ENCODE assay signal across 1 cellular context in genomic region chr3:32886296-32886695, GRCh38.
TF ChIP-seq lines count a peak whose summit lies in the region.

No MANE protein-coding gene starts in this region.

TF ChIP-seq in H1, 55 proteins besides CTCF, POLR2A, EP300 and RAD21:
- TF ChIP-seq, protein P1, sequence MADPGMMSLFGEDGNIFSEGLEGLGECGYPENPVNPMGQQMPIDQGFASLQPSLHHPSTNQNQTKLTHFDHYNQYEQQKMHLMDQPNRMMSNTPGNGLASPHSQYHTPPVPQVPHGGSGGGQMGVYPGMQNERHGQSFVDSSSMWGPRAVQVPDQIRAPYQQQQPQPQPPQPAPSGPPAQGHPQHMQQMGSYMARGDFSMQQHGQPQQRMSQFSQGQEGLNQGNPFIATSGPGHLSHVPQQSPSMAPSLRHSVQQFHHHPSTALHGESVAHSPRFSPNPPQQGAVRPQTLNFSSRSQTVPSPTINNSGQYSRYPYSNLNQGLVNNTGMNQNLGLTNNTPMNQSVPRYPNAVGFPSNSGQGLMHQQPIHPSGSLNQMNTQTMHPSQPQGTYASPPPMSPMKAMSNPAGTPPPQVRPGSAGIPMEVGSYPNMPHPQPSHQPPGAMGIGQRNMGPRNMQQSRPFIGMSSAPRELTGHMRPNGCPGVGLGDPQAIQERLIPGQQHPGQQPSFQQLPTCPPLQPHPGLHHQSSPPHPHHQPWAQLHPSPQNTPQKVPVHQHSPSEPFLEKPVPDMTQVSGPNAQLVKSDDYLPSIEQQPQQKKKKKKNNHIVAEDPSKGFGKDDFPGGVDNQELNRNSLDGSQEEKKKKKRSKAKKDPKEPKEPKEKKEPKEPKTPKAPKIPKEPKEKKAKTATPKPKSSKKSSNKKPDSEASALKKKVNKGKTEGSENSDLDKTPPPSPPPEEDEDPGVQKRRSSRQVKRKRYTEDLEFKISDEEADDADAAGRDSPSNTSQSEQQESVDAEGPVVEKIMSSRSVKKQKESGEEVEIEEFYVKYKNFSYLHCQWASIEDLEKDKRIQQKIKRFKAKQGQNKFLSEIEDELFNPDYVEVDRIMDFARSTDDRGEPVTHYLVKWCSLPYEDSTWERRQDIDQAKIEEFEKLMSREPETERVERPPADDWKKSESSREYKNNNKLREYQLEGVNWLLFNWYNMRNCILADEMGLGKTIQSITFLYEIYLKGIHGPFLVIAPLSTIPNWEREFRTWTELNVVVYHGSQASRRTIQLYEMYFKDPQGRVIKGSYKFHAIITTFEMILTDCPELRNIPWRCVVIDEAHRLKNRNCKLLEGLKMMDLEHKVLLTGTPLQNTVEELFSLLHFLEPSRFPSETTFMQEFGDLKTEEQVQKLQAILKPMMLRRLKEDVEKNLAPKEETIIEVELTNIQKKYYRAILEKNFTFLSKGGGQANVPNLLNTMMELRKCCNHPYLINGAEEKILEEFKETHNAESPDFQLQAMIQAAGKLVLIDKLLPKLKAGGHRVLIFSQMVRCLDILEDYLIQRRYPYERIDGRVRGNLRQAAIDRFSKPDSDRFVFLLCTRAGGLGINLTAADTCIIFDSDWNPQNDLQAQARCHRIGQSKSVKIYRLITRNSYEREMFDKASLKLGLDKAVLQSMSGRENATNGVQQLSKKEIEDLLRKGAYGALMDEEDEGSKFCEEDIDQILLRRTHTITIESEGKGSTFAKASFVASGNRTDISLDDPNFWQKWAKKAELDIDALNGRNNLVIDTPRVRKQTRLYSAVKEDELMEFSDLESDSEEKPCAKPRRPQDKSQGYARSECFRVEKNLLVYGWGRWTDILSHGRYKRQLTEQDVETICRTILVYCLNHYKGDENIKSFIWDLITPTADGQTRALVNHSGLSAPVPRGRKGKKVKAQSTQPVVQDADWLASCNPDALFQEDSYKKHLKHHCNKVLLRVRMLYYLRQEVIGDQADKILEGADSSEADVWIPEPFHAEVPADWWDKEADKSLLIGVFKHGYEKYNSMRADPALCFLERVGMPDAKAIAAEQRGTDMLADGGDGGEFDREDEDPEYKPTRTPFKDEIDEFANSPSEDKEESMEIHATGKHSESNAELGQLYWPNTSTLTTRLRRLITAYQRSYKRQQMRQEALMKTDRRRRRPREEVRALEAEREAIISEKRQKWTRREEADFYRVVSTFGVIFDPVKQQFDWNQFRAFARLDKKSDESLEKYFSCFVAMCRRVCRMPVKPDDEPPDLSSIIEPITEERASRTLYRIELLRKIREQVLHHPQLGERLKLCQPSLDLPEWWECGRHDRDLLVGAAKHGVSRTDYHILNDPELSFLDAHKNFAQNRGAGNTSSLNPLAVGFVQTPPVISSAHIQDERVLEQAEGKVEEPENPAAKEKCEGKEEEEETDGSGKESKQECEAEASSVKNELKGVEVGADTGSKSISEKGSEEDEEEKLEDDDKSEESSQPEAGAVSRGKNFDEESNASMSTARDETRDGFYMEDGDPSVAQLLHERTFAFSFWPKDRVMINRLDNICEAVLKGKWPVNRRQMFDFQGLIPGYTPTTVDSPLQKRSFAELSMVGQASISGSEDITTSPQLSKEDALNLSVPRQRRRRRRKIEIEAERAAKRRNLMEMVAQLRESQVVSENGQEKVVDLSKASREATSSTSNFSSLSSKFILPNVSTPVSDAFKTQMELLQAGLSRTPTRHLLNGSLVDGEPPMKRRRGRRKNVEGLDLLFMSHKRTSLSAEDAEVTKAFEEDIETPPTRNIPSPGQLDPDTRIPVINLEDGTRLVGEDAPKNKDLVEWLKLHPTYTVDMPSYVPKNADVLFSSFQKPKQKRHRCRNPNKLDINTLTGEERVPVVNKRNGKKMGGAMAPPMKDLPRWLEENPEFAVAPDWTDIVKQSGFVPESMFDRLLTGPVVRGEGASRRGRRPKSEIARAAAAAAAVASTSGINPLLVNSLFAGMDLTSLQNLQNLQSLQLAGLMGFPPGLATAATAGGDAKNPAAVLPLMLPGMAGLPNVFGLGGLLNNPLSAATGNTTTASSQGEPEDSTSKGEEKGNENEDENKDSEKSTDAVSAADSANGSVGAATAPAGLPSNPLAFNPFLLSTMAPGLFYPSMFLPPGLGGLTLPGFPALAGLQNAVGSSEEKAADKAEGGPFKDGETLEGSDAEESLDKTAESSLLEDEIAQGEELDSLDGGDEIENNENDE (IDR thresholded peaks at IDR 0.05; ENCODE audit: insufficient replicate concordance, low read length): no peak
